In the genomic region with DNA sequence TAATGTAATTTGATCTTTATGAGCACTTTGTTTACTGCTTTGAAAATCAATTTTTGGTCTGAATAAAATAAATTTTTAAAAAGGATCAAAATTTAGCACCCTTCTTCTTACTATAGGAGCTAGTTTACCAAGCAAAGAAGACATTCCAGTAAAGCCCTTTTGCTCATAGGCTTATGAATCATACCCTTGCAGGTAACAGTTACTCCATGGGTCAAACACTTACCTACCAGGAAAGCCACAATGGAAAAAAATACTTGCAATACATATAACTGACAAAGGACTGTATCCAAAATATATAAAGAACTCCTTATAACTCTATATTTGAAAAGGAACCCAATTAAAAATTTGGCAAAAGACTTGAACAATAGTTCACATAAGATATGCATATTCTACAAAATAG, we compare ENCODE assay signal across 22 cellular contexts.
A peak's percentile ranks its signal among the peaks of the same experiment; 100 is the strongest.
DNase-seq lines count a peak whose midpoint lies in the region; ATAC-seq and TF ChIP-seq lines count a peak whose summit lies in the region.
"Had no signal": no experiment of that assay in that cellular context is flagged by ENCODE, and none has a peak within 500 bp of the region (broad histone marks: within the 10 kb centered on the region; RNA-seq: fewer than 3 reads in every experiment).

No MANE protein-coding gene starts in this region.

- TF ChIP-seq POLR2A in breast epithelium (IDR thresholded peaks at IDR 0.05) (no peak), spleen (IDR thresholded peaks at IDR 0.05) (no peak)

- peaks cover 21% of the 10 kb centered on the region for H3K4me1 Mint-ChIP-seq in MCF 10A (ENCODE audit: insufficient read depth, unreplicated experiment)
- H3K4me1 Mint-ChIP-seq: activated naive CD4-positive, alpha-beta T cell treated with anti-CD3 and anti-CD28 coated beads, Interleukin-2, amount 10 ng/mL, durations not matched to agents 7 days and 5 days had no signal

- H3K36me3 ChIP-seq in breast epithelium (no peaks in the 10 kb centered on the region), spleen (peaks cover 0 to 24% (median 0%) of the 10 kb centered on the region in 6 donors)
- H3K36me3 ChIP-seq: cardiac muscle cell, uterus had no signal

- TF ChIP-seq CTCF in MCF 10A (IDR thresholded peaks at IDR 0.05; ENCODE audit: unreplicated experiment) (no peak), breast epithelium (IDR thresholded peaks at IDR 0.05) (no peak), spleen (IDR thresholded peaks at IDR 0.05 in 8 of 11, conservative IDR thresholded peaks at IDR 0.05 in 3 of 11) (no peak)

- POLR2A ChIA-PET in MCF 10A (lab: Yijun Ruan, JAX) = interaction anchor here (0.7 to 2.2 kb wide), 9 partner anchors 9 to 651 kb away, joined by 3 to 12 read pairs (median 3); partner anchors contain the start of genes DNAJC25 and PTGR1

- intact Hi-C loops in MCF 10A (cut with micrococcal nuclease) = no loop called here
- intact Hi-C loops in breast epithelium (cut with DNase I; ENCODE audit: low total_unique reads) = no loop called here
- intact Hi-C loops in spleen (cut with DNase I; ENCODE audit: low total_unique reads) = no loop called here

- DNase-seq in MCF 10A (ENCODE audit: unreplicated experiment) (peak; percentile 62), breast epithelium (ENCODE audit: low spot score in 2 of 2) (no peak), amniotic epithelial cell (ENCODE audit: low read depth) (peak; percentile 48), iris pigment epithelial cell (ENCODE audit: low read depth) (peak; percentile 52), spleen (no peak), MV-4-11 (lab: John Stamatoyannopoulos, UW) (no peak)
- no peak for DNase-seq in effector CD4-positive, alpha-beta T cell
- DNase-seq: activated CD4-positive, alpha-beta T cell treated with anti-CD3 and anti-CD28 coated beads for 48 hours; activated CD8-positive, alpha-beta memory T cell treated with anti-CD3 and anti-CD28 coated beads, Interleukin-2, amount 50 U/mL, for 4 hours; activated naive CD4-positive, alpha-beta T cell treated with anti-CD3 and anti-CD28 coated beads, Interleukin-2, amount 10 ng/mL, durations not matched to agents 7 days and 5 days; CD4-positive, alpha-beta T cell; DND-41; effector CD8-positive, alpha-beta T cell; NCI-H2081 treated with DMSO at 0.1 percent for 48 hours; NCI-H526; right cardiac atrium; stimulated activated CD4-positive, alpha-beta T cell treated with anti-CD3 and anti-CD28 coated beads, Interleukin-2, amount 100 ng/mL, for 24 hours; uterus had no signal

- H3K27ac Mint-ChIP-seq in MCF 10A (ENCODE audit: low read depth, unreplicated experiment) = peak overlapping the region; percentile 88
- H3K27ac Mint-ChIP-seq: activated naive CD4-positive, alpha-beta T cell treated with anti-CD3 and anti-CD28 coated beads, Interleukin-2, amount 10 ng/mL, durations not matched to agents 7 days and 5 days; CD4-positive, alpha-beta T cell had no signal

- CTCF ChIA-PET in MCF 10A (lab: Yijun Ruan, JAX) = interaction anchor here (0.9 kb wide), 1 partner anchor 352 kb away, joined by 3 read pairs; no protein-coding TSS in a partner anchor

- peaks cover 7% of the 10 kb centered on the region for H3K36me3 Mint-ChIP-seq in MCF 10A (ENCODE audit: insufficient read depth, unreplicated experiment)

- peaks cover 5% of the 10 kb centered on the region for H3K9me3 Mint-ChIP-seq in MCF 10A (ENCODE audit: unreplicated experiment)

- H3K27ac ChIP-seq in breast epithelium = no peak overlapping the region
- no peak overlapping the region for H3K27ac ChIP-seq in spleen
- H3K27ac ChIP-seq: cardiac muscle cell, SK-N-MC, uterus had no signal

- no peak overlapping the region for H3K4me3 ChIP-seq in breast epithelium
- no peak overlapping the region for H3K4me3 ChIP-seq in spleen
- H3K4me3 ChIP-seq: cardiac muscle cell, SK-N-MC, uterus had no signal

- H3K27me3 Mint-ChIP-seq in MCF 10A (ENCODE audit: insufficient read depth, unreplicated experiment) = no peaks in the 10 kb centered on the region
- H3K27me3 Mint-ChIP-seq: activated naive CD4-positive, alpha-beta T cell treated with anti-CD3 and anti-CD28 coated beads, Interleukin-2, amount 10 ng/mL, durations not matched to agents 7 days and 5 days; CD4-positive, alpha-beta T cell had no signal

- H3K27me3 ChIP-seq in breast epithelium (no peaks in the 10 kb centered on the region), spleen (replicated peaks in 1 of 7) (no peaks in the 10 kb centered on the region)
- H3K27me3 ChIP-seq: cardiac muscle cell, uterus had no signal

- peak overlapping the region; percentile 35 for H3K4me3 Mint-ChIP-seq in MCF 10A (ENCODE audit: unreplicated experiment)
- H3K4me3 Mint-ChIP-seq: activated naive CD4-positive, alpha-beta T cell treated with anti-CD3 and anti-CD28 coated beads, Interleukin-2, amount 10 ng/mL, durations not matched to agents 7 days and 5 days; CD4-positive, alpha-beta T cell had no signal

- no TSS peak for BruUV-seq in MCF 10A (replicated peaks; lab: Mats Ljungman, UMichigan)

- H3K9me3 ChIP-seq in breast epithelium (peaks cover 0 to 12% of the 10 kb centered on the region in 2 donors), spleen (peaks cover 0 to 15% (median 13%) of the 10 kb centered on the region in 8 donors)
- H3K9me3 ChIP-seq: uterus had no signal

- no peaks in the 10 kb centered on the region for H3K4me1 ChIP-seq in breast epithelium
- no peaks in the 10 kb centered on the region for H3K4me1 ChIP-seq in spleen
- H3K4me1 ChIP-seq: uterus had no signal

- no peak for ATAC-seq in HG02610 (IDR thresholded peaks at IDR 0.05; ENCODE audit: unreplicated experiment)
- ATAC-seq: left lobe of liver, right cardiac atrium had no signal

Comparison
In these comparisons a context has a peak if more than half of its experiments do, and no peak if none do; other contexts are left out.
1. DNase-seq: peak in MCF 10A (single experiment), amniotic epithelial cell (single experiment) and iris pigment epithelial cell (single experiment); none in breast epithelium (0 of 2), spleen (single experiment), MV-4-11 (single experiment) and effector CD4-positive, alpha-beta T cell (single experiment).